18 cellular contexts compared by ENCODE assay signal in genomic region chr10:11006428-11006825, GRCh38. TPM values are rescaled to one million over a fixed set of nuclear protein-coding genes. Genes with fewer than 3 reads are reported as not detected.
DNase-seq lines count a peak whose midpoint lies in the region; ATAC-seq and TF ChIP-seq lines count a peak whose summit lies in the region.
"Had no signal": no experiment of that assay in that cellular context is flagged by ENCODE, and none has a peak within 500 bp of the region (broad histone marks: within the 10 kb centered on the region; RNA-seq: fewer than 3 reads in every experiment).

No MANE protein-coding gene starts in this region.

- no peaks in the 10 kb centered on the region for H3K27me3 Mint-ChIP-seq in neural crest cell (ENCODE audit: low read depth)
- H3K27me3 Mint-ChIP-seq in activated CD8-positive, alpha-beta T cell treated with anti-CD3 and anti-CD28 coated beads, Interleukin-2, amount 10 ng/mL, durations not matched to agents 7 days and 5 days (ENCODE audit: low read depth) = peaks cover 59% of the 10 kb centered on the region

- no peaks in the 10 kb centered on the region for H3K9me3 ChIP-seq in tibial nerve

- peaks cover 2% of the 10 kb centered on the region for H3K36me3 Mint-ChIP-seq in neural crest cell (ENCODE audit: low read depth)
- no peaks in the 10 kb centered on the region for H3K36me3 Mint-ChIP-seq in activated CD8-positive, alpha-beta T cell treated with anti-CD3 and anti-CD28 coated beads, Interleukin-2, amount 10 ng/mL, durations not matched to agents 7 days and 5 days (ENCODE audit: low read depth)

- DNase-seq in caudate nucleus (lab: John Stamatoyannopoulos, UW) = no peak
- no peak for DNase-seq in neural crest cell (ENCODE audit: low read depth, low spot score)
- DNase-seq in tibial nerve (ENCODE audit: low spot score in 2 of 2) = no peak
- DNase-seq in activated gamma-delta T cell (lab: John Stamatoyannopoulos, UW) = no peak
- no peak for DNase-seq in GM03348 (ENCODE audit: low spot score)
- no peak for DNase-seq in DMS153 treated with DMSO at 0.1 percent for 48 hours (lab: John Stamatoyannopoulos, UW; ENCODE audit: unreplicated experiment)
- DNase-seq in activated CD8-positive, alpha-beta T cell treated with anti-CD3 and anti-CD28 coated beads, Interleukin-2, amount 10 ng/mL, durations not matched to agents 7 days and 5 days = no peak
- DNase-seq: DND-41, H9, KBM-7, NCI-H1105 treated with DMSO at 0.1 percent for 48 hours, NCI-H1694 treated with DMSO at 0.1 percent for 48 hours, NCI-H510A, NCI-H748 treated with DMSO at 0.1 percent for 48 hours, PC-3, RPMI8226 had no signal

- no peak overlapping the region for H3K27ac Mint-ChIP-seq in neural crest cell (ENCODE audit: unreplicated experiment)
- H3K27ac Mint-ChIP-seq in activated CD8-positive, alpha-beta T cell treated with anti-CD3 and anti-CD28 coated beads, Interleukin-2, amount 10 ng/mL, durations not matched to agents 7 days and 5 days = no peak overlapping the region
- H3K27ac Mint-ChIP-seq: H9 had no signal

- peaks cover 0 to 27% (median 0%) of the 10 kb centered on the region in 4 donors for H3K4me1 ChIP-seq in tibial nerve

- ATAC-seq in activated CD8-positive, alpha-beta T cell treated with anti-CD3 and anti-CD28 coated beads, Interleukin-2, amount 10 ng/mL, durations not matched to agents 7 days and 5 days = no peak
- ATAC-seq: HepG2, PC-3 had no signal

- TF ChIP-seq CTCF in neural crest cell (conservative IDR thresholded peaks at IDR 0.05) = no peak
- no peak for TF ChIP-seq CTCF in tibial nerve (IDR thresholded peaks at IDR 0.05)

- H3K27ac ChIP-seq in caudate nucleus (ENCODE audit: low read depth, low read length) = peak overlapping the region; percentile 91
- peak overlapping the region; percentile 38 for H3K27ac ChIP-seq in layer of hippocampus (ENCODE audit: low read depth, low read length)
- peak overlapping the region; percentile 73 to 98 (median 89) for H3K27ac ChIP-seq in tibial nerve

- POLR2A ChIA-PET in activated CD8-positive, alpha-beta T cell treated with anti-CD3 and anti-CD28 coated beads, Interleukin-2, amount 10 ng/mL, durations not matched to agents 7 days and 5 days (lab: Charles Lee) = no interaction called here

- H3K4me3 ChIP-seq in tibial nerve = peak overlapping the region; percentile 1 to 46 (median 25)

- no peak for TF ChIP-seq POLR2A in tibial nerve (IDR thresholded peaks at IDR 0.05)

- H3K4me3 Mint-ChIP-seq in neural crest cell = peak overlapping the region; percentile 96
- H3K4me3 Mint-ChIP-seq in activated CD8-positive, alpha-beta T cell treated with anti-CD3 and anti-CD28 coated beads, Interleukin-2, amount 10 ng/mL, durations not matched to agents 7 days and 5 days = no peak overlapping the region
- H3K4me3 Mint-ChIP-seq: H9 had no signal

- no peak for TF ChIP-seq EP300 in tibial nerve (IDR thresholded peaks at IDR 0.05)

- H3K4me1 Mint-ChIP-seq in neural crest cell = peaks cover 73% of the 10 kb centered on the region
- H3K4me1 Mint-ChIP-seq in activated CD8-positive, alpha-beta T cell treated with anti-CD3 and anti-CD28 coated beads, Interleukin-2, amount 10 ng/mL, durations not matched to agents 7 days and 5 days (ENCODE audit: low read depth) = peaks cover 8% of the 10 kb centered on the region

- H3K9me3 Mint-ChIP-seq in neural crest cell = no peaks in the 10 kb centered on the region
- H3K9me3 Mint-ChIP-seq in activated CD8-positive, alpha-beta T cell treated with anti-CD3 and anti-CD28 coated beads, Interleukin-2, amount 10 ng/mL, durations not matched to agents 7 days and 5 days (ENCODE audit: insufficient read depth) = no peaks in the 10 kb centered on the region
- H3K9me3 Mint-ChIP-seq: H9 had no signal

- CTCF ChIA-PET in activated CD8-positive, alpha-beta T cell treated with anti-CD3 and anti-CD28 coated beads, Interleukin-2, amount 10 ng/mL, durations not matched to agents 7 days and 5 days (lab: Charles Lee) = interaction anchor here (0.7 kb wide), 1 partner anchor 20 kb away, joined by 5 read pairs; no protein-coding TSS in a partner anchor

- H3K27me3 ChIP-seq in layer of hippocampus (ENCODE audit: control insufficient read depth, insufficient read depth, low read length) (peaks cover 2% of the 10 kb centered on the region), tibial nerve (no peaks in the 10 kb centered on the region)

- H3K36me3 ChIP-seq in tibial nerve = no peaks in the 10 kb centered on the region

- WGBS in tibial nerve, 2 donors = 56 to 57% methylated on average over 3 of the region's 3 CpGs

RNA-seq across cellular contexts. Expression of gene CELF2, which starts 11.2 kb away (rescaled TPM):
- total RNA-seq in neural crest cell (77.6 and 82.8 TPM in 2 replicates), tibial nerve (100 to 1,000 TPM; 106 to 127 (median 120) TPM)
- 100 to 1,000 TPM; 179 to 182 TPM for total RNA-seq in activated CD8-positive, alpha-beta T cell treated with anti-CD3 and anti-CD28 coated beads, Interleukin-2, amount 10 ng/mL, durations not matched to agents 7 days and 5 days
- total RNA-seq: HepG2, PC-3 had no signal

Comparison
In these comparisons a context has a peak if more than half of its experiments do, and no peak if none do; other contexts are left out.
1. H3K27ac ChIP-seq: peak in every context shown above with its lines; median percentile 91 in caudate nucleus; 89 in tibial nerve; 38 in layer of hippocampus.